10 cellular contexts compared by ENCODE assay signal in the genomic region with DNA sequence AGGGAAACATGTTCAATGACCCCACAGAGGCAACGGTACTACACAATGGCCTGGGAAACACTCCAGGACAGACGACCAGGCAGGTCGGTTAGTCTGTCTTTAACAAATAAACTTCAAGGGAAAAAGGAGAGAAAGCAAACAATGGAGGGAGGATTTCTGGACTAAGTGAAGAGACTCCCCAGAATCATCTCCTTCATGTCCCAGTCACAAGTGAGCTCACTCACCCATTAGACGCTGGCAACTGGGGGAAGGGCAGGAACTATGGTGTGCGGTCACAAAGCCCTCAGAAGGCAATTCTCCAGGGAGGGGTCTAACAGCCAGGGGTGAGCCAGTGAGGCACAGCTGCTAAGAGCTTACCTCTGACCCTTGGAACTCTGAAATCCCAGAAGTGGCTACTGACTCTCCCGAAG. TPM values are rescaled to one million over a fixed set of nuclear protein-coding genes. Genes with fewer than 3 reads are reported as not detected.
DNase-seq lines count a peak whose midpoint lies in the region; ATAC-seq and TF ChIP-seq lines count a peak whose summit lies in the region.
"Had no signal": no experiment of that assay in that cellular context is flagged by ENCODE, and none has a peak within 500 bp of the region (broad histone marks: within the 10 kb centered on the region; RNA-seq: fewer than 3 reads in every experiment).

No MANE protein-coding gene starts in this region.

- peaks cover 63% of the 10 kb centered on the region for H4K20me1 ChIP-seq in OCI-LY3 (ENCODE audit: insufficient read depth, low read length)

- TF ChIP-seq POLR2A in suprapubic skin (IDR thresholded peaks at IDR 0.05): no peak

- H3K9ac ChIP-seq in OCI-LY3 (ENCODE audit: low read length): no peak overlapping the region

- TF ChIP-seq CTCF in OCI-LY3 (IDR thresholded peaks at IDR 0.05; ENCODE audit: low read depth, low read length) (no peak), suprapubic skin (IDR thresholded peaks at IDR 0.05) (no peak)

- TF ChIP-seq EP300 in suprapubic skin (IDR thresholded peaks at IDR 0.05): no peak

- peak overlapping the region; percentile 36 for H3K4me2 ChIP-seq in OCI-LY3 (ENCODE audit: low read length)

- H3K4me1 Mint-ChIP-seq in activated naive CD4-positive, alpha-beta T cell treated with anti-CD3 and anti-CD28 coated beads, Interleukin-2, amount 10 ng/mL, durations not matched to agents 7 days and 5 days: peaks cover 6% of the 10 kb centered on the region

- 36% methylated on average over 6 of the region's 6 CpGs for WGBS in suprapubic skin

- H3K9me3 ChIP-seq in OCI-LY3 (ENCODE audit: insufficient read depth, low read length): no peaks in the 10 kb centered on the region; the same call in 1 of the 2 replicates
- H3K9me3 ChIP-seq in suprapubic skin: no peaks in the 10 kb centered on the region
- H3K9me3 ChIP-seq: heart left ventricle had no signal

- peaks cover 36% of the 10 kb centered on the region for H3K36me3 Mint-ChIP-seq in activated naive CD4-positive, alpha-beta T cell treated with anti-CD3 and anti-CD28 coated beads, Interleukin-2, amount 10 ng/mL, durations not matched to agents 7 days and 5 days

- H3K36me3 ChIP-seq in OCI-LY3 (replicated peaks; ENCODE audit: low read depth, low read length) (peaks cover 38% of the 10 kb centered on the region), suprapubic skin (peaks cover 22% of the 10 kb centered on the region)

- H3K27ac ChIP-seq in OCI-LY3 (ENCODE audit: low read length): peak overlapping the region; percentile 42
- peak overlapping the region; percentile 60 for H3K27ac ChIP-seq in suprapubic skin

- H3K4me3 ChIP-seq in OCI-LY3 (ENCODE audit: low read length): no peak overlapping the region
- no peak overlapping the region for H3K4me3 ChIP-seq in suprapubic skin
- H3K4me3 ChIP-seq: heart left ventricle had no signal

- peak overlapping the region; percentile 43 for H3K27ac Mint-ChIP-seq in activated naive CD4-positive, alpha-beta T cell treated with anti-CD3 and anti-CD28 coated beads, Interleukin-2, amount 10 ng/mL, durations not matched to agents 7 days and 5 days

- no peak for ATAC-seq in GM18870 (IDR thresholded peaks at IDR 0.05; ENCODE audit: unreplicated experiment)

- H3K4me3 Mint-ChIP-seq in activated naive CD4-positive, alpha-beta T cell treated with anti-CD3 and anti-CD28 coated beads, Interleukin-2, amount 10 ng/mL, durations not matched to agents 7 days and 5 days: no peak overlapping the region

- H3K4me1 ChIP-seq in OCI-LY3 (ENCODE audit: low read length) (peaks cover 30% of the 10 kb centered on the region), suprapubic skin (peaks cover 43% of the 10 kb centered on the region)

- H3K27me3 ChIP-seq in OCI-LY3 (ENCODE audit: low read depth, low read length) (no peaks in the 10 kb centered on the region), suprapubic skin (no peaks in the 10 kb centered on the region)
- H3K27me3 ChIP-seq: heart left ventricle had no signal

- CTCF ChIA-PET in activated naive CD4-positive, alpha-beta T cell treated with anti-CD3 and anti-CD28 coated beads, Interleukin-2, amount 10 ng/mL, durations not matched to agents 7 days and 5 days (lab: Charles Lee): no interaction called here

- H3K79me2 ChIP-seq in OCI-LY3 (ENCODE audit: low read length): peaks cover 95% of the 10 kb centered on the region

- H3K9me3 Mint-ChIP-seq in activated naive CD4-positive, alpha-beta T cell treated with anti-CD3 and anti-CD28 coated beads, Interleukin-2, amount 10 ng/mL, durations not matched to agents 7 days and 5 days: no peaks in the 10 kb centered on the region

- no peaks in the 10 kb centered on the region for H3K27me3 Mint-ChIP-seq in activated naive CD4-positive, alpha-beta T cell treated with anti-CD3 and anti-CD28 coated beads, Interleukin-2, amount 10 ng/mL, durations not matched to agents 7 days and 5 days

- DNase-seq in activated naive CD4-positive, alpha-beta T cell treated with anti-CD3 and anti-CD28 coated beads, Interleukin-2, amount 10 ng/mL, durations not matched to agents 7 days and 5 days: no peak
- DNase-seq in activated naive CD4-positive, alpha-beta T cell (lab: John Stamatoyannopoulos, UW): no peak
- DNase-seq in iris pigment epithelial cell (ENCODE audit: low read depth) (peak; percentile 43), suprapubic skin (ENCODE audit: low spot score in 2 of 2) (no peak), NCI-H774 (lab: John Stamatoyannopoulos, UW) (no peak)
- no peak for DNase-seq in activated CD8-positive, alpha-beta memory T cell treated with anti-CD3 and anti-CD28 coated beads for 24 hours
- DNase-seq: NCI-H1417 treated with DMSO at 0.1 percent for 48 hours had no signal

- H2AFZ ChIP-seq in OCI-LY3 (ENCODE audit: low read depth, low read length): no peak overlapping the region

RNA-seq across cellular contexts. Expression of gene NADK, which starts 55.7 kb away (rescaled TPM):
- total RNA-seq in suprapubic skin: 10 to 100 TPM; 55.5 to 78.3 (median 64.1) TPM

RNA-seq across cellular contexts. Expression of gene GNB1, which starts 57.0 kb away (rescaled TPM):
- total RNA-seq in suprapubic skin: 100 to 1,000 TPM; 121 to 159 (median 153) TPM
